18 cellular contexts compared by ENCODE assay signal in the genomic region with DNA sequence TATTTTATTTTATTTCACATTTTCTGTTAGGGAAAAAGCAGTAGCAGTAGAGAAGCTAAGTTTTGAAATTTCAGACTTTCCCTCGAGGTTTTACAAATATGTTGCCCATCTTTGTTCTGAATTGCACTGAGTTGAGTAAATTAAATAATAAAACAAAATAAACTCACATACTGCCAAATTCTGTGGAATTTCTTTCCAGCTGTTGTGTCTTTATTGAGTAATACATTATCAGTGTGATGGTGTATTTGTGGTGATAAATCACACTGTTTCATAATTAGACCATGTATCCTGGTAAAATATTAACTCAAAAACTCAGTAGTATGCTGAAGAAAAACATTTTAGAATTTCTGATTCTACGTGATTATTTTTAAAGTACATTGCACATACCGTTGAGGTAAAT.
DNase-seq lines count a peak whose midpoint lies in the region; ATAC-seq and TF ChIP-seq lines count a peak whose summit lies in the region.
"Had no signal": no experiment of that assay in that cellular context is flagged by ENCODE, and none has a peak within 500 bp of the region (broad histone marks: within the 10 kb centered on the region; RNA-seq: fewer than 3 reads in every experiment).

No MANE protein-coding gene starts in this region.

- ATAC-seq in right lobe of liver (peak; percentile 70 to 89 (median 84)), HG03025 (IDR thresholded peaks at IDR 0.05; ENCODE audit: low FRiP score, unreplicated experiment) (no peak), HG03571 (IDR thresholded peaks at IDR 0.05; ENCODE audit: unreplicated experiment) (no peak)
- ATAC-seq: A549, HCT116, PC-3 had no signal

- 21% methylated on average over 3 of the region's 3 CpGs for WGBS in right lobe of liver (ENCODE audit: insufficient coverage, low coverage, low lambda C conversion rate, missing lambda C conversion rate)

- no peak for TF ChIP-seq CTCF in right lobe of liver (IDR thresholded peaks at IDR 0.05)

- peak overlapping the region in 1 of 3 donors; percentile 5 for H3K4me3 ChIP-seq in right lobe of liver
- H3K4me3 ChIP-seq: A549, MG63 had no signal

- intact Hi-C loops in right lobe of liver (cut with DNase I) = no loop called here

- H3K36me3 ChIP-seq in right lobe of liver = no peaks in the 10 kb centered on the region
- H3K36me3 ChIP-seq: MG63 had no signal

- DNase-seq in AG08395 (ENCODE audit: low spot score) = peak; percentile 10
- DNase-seq in LHCN-M2 (ENCODE audit: low read depth) = peak; percentile 43
- peak; percentile 73 for DNase-seq in fibroblast of gingiva (ENCODE audit: low read depth)
- DNase-seq in right lobe of liver = no peak
- no peak for DNase-seq in T1000 (lab: John Stamatoyannopoulos, UW)
- no peak for DNase-seq in NCI-H1436 treated with DMSO at 0.1 percent for 48 hours (lab: John Stamatoyannopoulos, UW)
- DNase-seq: AML-193; CD4-positive, CD25-positive, alpha-beta regulatory T cell; MG63; NCI-H1105; NCI-H187; NCI-H69; PC-3 had no signal

- H3K27me3 ChIP-seq in right lobe of liver = no peaks in the 10 kb centered on the region
- H3K27me3 ChIP-seq: MG63 had no signal

- no peaks in the 10 kb centered on the region for H3K9me3 ChIP-seq in right lobe of liver
- H3K9me3 ChIP-seq: A549, MG63 had no signal

- H3K4me1 ChIP-seq in right lobe of liver = peaks cover 0 to 16% (median 5%) of the 10 kb centered on the region in 4 donors
- H3K4me1 ChIP-seq: A549 had no signal

- H3K27ac ChIP-seq in right lobe of liver = peak overlapping the region in 1 of 3 donors; percentile 13
- H3K27ac ChIP-seq: A549, KMS-11 had no signal

- no peak for TF ChIP-seq POLR2A in right lobe of liver (IDR thresholded peaks at IDR 0.05)

Comparison
In these comparisons a context has a peak if more than half of its experiments do, and no peak if none do; other contexts are left out.
1. DNase-seq: peak in AG08395 (single experiment), LHCN-M2 (single experiment) and fibroblast of gingiva (single experiment); none in right lobe of liver (0 of 3), T1000 (single experiment) and NCI-H1436 treated with DMSO at 0.1 percent for 48 hours (single experiment).
2. ATAC-seq: peak in right lobe of liver (4 of 4); none in HG03025 (single experiment) and HG03571 (single experiment).